Comparison of ENCODE assay signal across 1 cellular context in genomic region chr6:90296346-90297123, GRCh38.
TF ChIP-seq lines count a peak whose summit lies in the region.

Gene BACH2, minus strand, starts transcription at chr6:90296843. Its CDS starts 287,999 bp downstream, at chr6:90008844.

TF ChIP-seq in SK-N-SH treated with all-trans-retinoic acid at 6 μM for 48 hours, 23 proteins besides CTCF, POLR2A, EP300 and RAD21:
- TF ChIP-seq ZFP3 (CRISPR knock-in tag; IDR thresholded peaks at IDR 0.05) (no peak), ZNF8 (CRISPR knock-in tag; IDR thresholded peaks at IDR 0.05) (no peak), OSR1 (CRISPR knock-in tag; IDR thresholded peaks at IDR 0.05) (no peak), PPARA (CRISPR knock-in tag; IDR thresholded peaks at IDR 0.05; ENCODE audit: borderline replicate concordance) (no peak), ZC3H10 (CRISPR knock-in tag; IDR thresholded peaks at IDR 0.05) (no peak), RARB (CRISPR knock-in tag; IDR thresholded peaks at IDR 0.05) (no peak), ZNF565 (CRISPR knock-in tag; conservative IDR thresholded peaks at IDR 0.05; ENCODE audit: low read depth) (no peak), POU6F1 (CRISPR knock-in tag; IDR thresholded peaks at IDR 0.05; ENCODE audit: borderline replicate concordance, low read depth) (no peak), BACH2 (CRISPR knock-in tag; IDR thresholded peaks at IDR 0.05; ENCODE audit: borderline replicate concordance) (no peak), ESRRG (CRISPR knock-in tag; IDR thresholded peaks at IDR 0.05) (no peak), CSRNP3 (CRISPR knock-in tag; IDR thresholded peaks at IDR 0.05) (no peak), SNAI2 (CRISPR knock-in tag; IDR thresholded peaks at IDR 0.05) (no peak), ZFP30 (CRISPR knock-in tag; IDR thresholded peaks at IDR 0.05) (no peak)
